In genomic region chr7:116738378-116738777, GRCh38 we compare ENCODE assay signal across 24 cellular contexts.
"Had no signal": no experiment of that assay in that cellular context is flagged by ENCODE, and none has a peak within 500 bp of the region (broad histone marks: within the 10 kb centered on the region; RNA-seq: fewer than 3 reads in every experiment).

No MANE protein-coding gene starts in this region.

- DNase-seq: activated B cell treated with CpG ODN at 0.5 μM for 24 hours; activated CD4-positive, alpha-beta T cell treated with anti-CD3 and anti-CD28 coated beads for 36 hours; activated CD4-positive, alpha-beta T cell treated with anti-CD3 and anti-CD28 coated beads, Interleukin-2, amount 50 U/mL, for 4 hours; activated CD8-positive, alpha-beta memory T cell treated with anti-CD3 and anti-CD28 coated beads for 24 hours; activated CD8-positive, alpha-beta memory T cell treated with anti-CD3 and anti-CD28 coated beads, Interleukin-2, amount 50 U/mL, for 48 hours; activated naive CD4-positive, alpha-beta T cell; activated T-cell treated with anti-CD3 and anti-CD28 coated beads, Interleukin-2, amount 50 U/mL, for 4 hours; adrenal gland; brain microvascular endothelial cell; caudate nucleus; effector CD4-positive, alpha-beta T cell; foreskin melanocyte; kidney glomerular epithelial cell; left ventricle myocardium superior; ovary; psoas muscle; stimulated activated CD4-positive, alpha-beta T cell treated with anti-CD3 and anti-CD28 coated beads, Interleukin-12 subunit alpha, Interleukin-12 subunit beta, amount 100 ng/mL, for 4 hours; stimulated activated CD4-positive, alpha-beta T cell treated with anti-CD3 and anti-CD28 coated beads, Interleukin-4, amount 100 ng/mL, for 4 hours; stimulated activated naive CD8-positive, alpha-beta T cell treated with anti-CD3 and anti-CD28 coated beads, Interleukin-15, Interleukin-2, amounts not matched to agents 100 U/mL and 50 U/mL, for 24 hours had no signal

- H3K27ac ChIP-seq: adrenal gland, ascending aorta, brain microvascular endothelial cell, neutrophil, ovary, psoas muscle, right atrium auricular region had no signal

- H3K9me3 ChIP-seq: adrenal gland, ascending aorta, neutrophil, ovary, psoas muscle, right atrium auricular region had no signal

- FAIRE-seq: endometrium had no signal

- H3K27me3 ChIP-seq: adrenal gland, ascending aorta, brain microvascular endothelial cell, neutrophil, ovary, right atrium auricular region had no signal

- ATAC-seq: activated CD4-positive, alpha-beta T cell treated with anti-CD3 and anti-CD28 coated beads for 36 hours; activated T-cell treated with anti-CD3 and anti-CD28 coated beads, Interleukin-2, amount 50 U/mL, for 4 hours; esophagus mucosa; left ventricle myocardium superior; psoas muscle; stimulated activated naive CD8-positive, alpha-beta T cell treated with anti-CD3 and anti-CD28 coated beads, Interleukin-15, Interleukin-2, amounts not matched to agents 100 U/mL and 50 U/mL, for 24 hours had no signal

- H3K4me1 ChIP-seq: adrenal gland, ascending aorta, right atrium auricular region had no signal

- H3K36me3 ChIP-seq: adrenal gland, ascending aorta, brain microvascular endothelial cell, neutrophil, ovary, right atrium auricular region had no signal

- H3K4me3 ChIP-seq: adrenal gland, ascending aorta, ovary, psoas muscle, right atrium auricular region had no signal
